ENCODE assay signal across 12 cellular contexts in the genomic region with DNA sequence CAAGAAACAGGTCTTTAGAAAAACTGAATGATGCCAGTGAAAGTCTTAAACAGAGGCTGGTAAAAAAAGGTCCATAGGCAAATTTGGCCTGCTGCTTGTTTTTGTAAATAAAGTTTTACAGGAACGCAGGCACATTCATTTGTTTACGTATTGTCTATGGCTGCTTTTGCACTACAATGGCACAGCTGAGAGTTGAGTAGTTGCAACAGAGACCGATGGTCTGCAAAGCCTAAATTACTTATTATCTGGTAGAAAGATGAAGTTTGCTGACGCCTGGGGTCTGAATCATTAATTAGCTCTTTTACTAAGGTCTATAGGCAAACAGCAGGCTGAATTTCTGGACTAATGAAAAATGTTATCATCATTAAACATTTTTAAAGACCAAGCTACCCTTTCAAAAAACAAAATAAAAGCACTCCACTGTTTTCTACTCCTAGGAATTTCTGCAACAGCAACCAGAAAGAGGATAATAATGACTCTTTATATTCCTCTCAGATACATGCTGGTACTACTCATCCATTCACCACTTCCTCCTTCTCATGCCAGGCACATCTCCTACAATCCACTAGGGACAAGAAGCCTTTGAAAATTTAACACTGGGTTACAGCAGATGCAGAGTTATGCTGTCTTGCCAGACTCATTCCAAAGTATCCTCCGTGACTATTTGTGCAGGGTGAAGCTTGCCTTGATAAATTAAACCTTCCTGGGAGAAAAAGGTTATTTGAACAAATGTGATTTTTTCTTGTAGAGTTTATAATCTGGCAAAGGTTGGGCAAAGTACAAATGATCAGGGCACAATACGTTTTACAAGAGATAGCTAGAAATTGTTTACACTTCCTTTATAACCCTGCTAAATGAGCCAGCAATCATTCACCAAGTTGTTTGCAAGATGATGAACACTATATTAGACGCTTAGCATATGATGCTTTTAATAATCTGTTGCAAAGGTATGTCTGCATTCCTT. TPM values are rescaled to one million over a fixed set of nuclear protein-coding genes. Genes with fewer than 3 reads are reported as not detected.
DNase-seq lines count a peak whose midpoint lies in the region; ATAC-seq and TF ChIP-seq lines count a peak whose summit lies in the region.
"Had no signal": no experiment of that assay in that cellular context is flagged by ENCODE, and none has a peak within 500 bp of the region (broad histone marks: within the 10 kb centered on the region; RNA-seq: fewer than 3 reads in every experiment).

No MANE protein-coding gene starts in this region.

- H3K27ac Mint-ChIP-seq in MCF 10A (ENCODE audit: low read depth, unreplicated experiment): no peak overlapping the region
- H3K27ac Mint-ChIP-seq in type B pancreatic cell: no peak overlapping the region
- H3K27ac Mint-ChIP-seq: nephron progenitor cell had no signal

- POLR2A ChIA-PET in MCF 10A (lab: Yijun Ruan, JAX): interaction anchor here (0.7 to 1.9 kb wide), 4 partner anchors 11 to 28 kb away, joined by 3 to 6 read pairs (median 3); no protein-coding TSS in a partner anchor

- H3K4me3 Mint-ChIP-seq in MCF 10A (ENCODE audit: unreplicated experiment): no peak overlapping the region
- no peak overlapping the region for H3K4me3 Mint-ChIP-seq in type B pancreatic cell
- H3K4me3 Mint-ChIP-seq: nephron progenitor cell had no signal

- TF ChIP-seq CTCF in MCF 10A (IDR thresholded peaks at IDR 0.05; ENCODE audit: unreplicated experiment) (no peak), type B pancreatic cell (conservative IDR thresholded peaks at IDR 0.05) (peak; percentile 55)

- H3K9me3 Mint-ChIP-seq in MCF 10A (ENCODE audit: unreplicated experiment) (no peaks in the 10 kb centered on the region), type B pancreatic cell (no peaks in the 10 kb centered on the region)
- H3K9me3 Mint-ChIP-seq: nephron progenitor cell had no signal

- DNase-seq in T47D (ENCODE audit: low read depth in 1 of 2, low spot score in 1 of 2): peak; percentile 14 to 30
- no peak for DNase-seq in MCF 10A (ENCODE audit: unreplicated experiment)
- DNase-seq in astrocyte of the hippocampus (ENCODE audit: low read depth, low spot score): peak; percentile 7
- no peak for DNase-seq in left colon
- no peak for DNase-seq in type B pancreatic cell (ENCODE audit: extremely low spot score, unreplicated experiment)
- no peak for DNase-seq in NCI-H146 (lab: John Stamatoyannopoulos, UW)
- no peak for DNase-seq in NCI-H345 (lab: John Stamatoyannopoulos, UW)
- DNase-seq: central memory CD4-positive, alpha-beta T cell; NCI-H1105; NCI-H524 treated with DMSO at 0.1 percent for 48 hours; nephron progenitor cell had no signal

- CTCF ChIA-PET in MCF 10A (lab: Yijun Ruan, JAX): interaction anchor here (0.7 to 2.2 kb wide), 3 partner anchors 10 to 954 kb away, joined by 3 to 6 read pairs (median 3); no protein-coding TSS in a partner anchor

- H3K4me1 Mint-ChIP-seq in MCF 10A (ENCODE audit: insufficient read depth, unreplicated experiment): peaks cover 2% of the 10 kb centered on the region
- H3K4me1 Mint-ChIP-seq in type B pancreatic cell (ENCODE audit: unreplicated experiment): no peaks in the 10 kb centered on the region

- intact Hi-C loops in MCF 10A (cut with micrococcal nuclease) (no loop called here), left colon (cut with DNase I, micrococcal nuclease) (no loop called here)

- H3K36me3 Mint-ChIP-seq in MCF 10A (ENCODE audit: insufficient read depth, unreplicated experiment) (no peaks in the 10 kb centered on the region), type B pancreatic cell (peaks cover 3% of the 10 kb centered on the region)

- no TSS peak for BruUV-seq in MCF 10A (replicated peaks; lab: Mats Ljungman, UMichigan)

- ATAC-seq in left colon (peak; percentile 91), HG03439 (IDR thresholded peaks at IDR 0.05; ENCODE audit: unreplicated experiment) (no peak)

- in situ Hi-C loops in T47D (cut with HindIII; ENCODE audit: low pct_unique_long_range_greater_than_20kb, low sequenced_read_pairs): no loop called here

- H3K27me3 Mint-ChIP-seq in MCF 10A (ENCODE audit: insufficient read depth, unreplicated experiment) (peaks cover 26% of the 10 kb centered on the region), type B pancreatic cell (peaks cover 41% of the 10 kb centered on the region)

RNA-seq across cellular contexts. Expression of a gene that starts 6.0 kb away (rescaled TPM):
- 0.54 and 1.6 TPM in 2 replicates for total RNA-seq in MCF 10A (2022)
- 10 to 100 TPM in 1 of 2 donors, 1 to 10 TPM in 1; 3.5 to 12.0 TPM for total RNA-seq in left colon
- 17.8 and 26.8 TPM in 2 replicates for total RNA-seq in type B pancreatic cell (ENCODE audit: low replicate concordance)

Comparison
In these comparisons a context has a peak if more than half of its experiments do, and no peak if none do; other contexts are left out.
1. DNase-seq: peak in T47D (2 of 2) and astrocyte of the hippocampus (single experiment); none in MCF 10A (single experiment), left colon (0 of 2), type B pancreatic cell (single experiment), NCI-H146 (single experiment) and NCI-H345 (single experiment).